In the genomic region with DNA sequence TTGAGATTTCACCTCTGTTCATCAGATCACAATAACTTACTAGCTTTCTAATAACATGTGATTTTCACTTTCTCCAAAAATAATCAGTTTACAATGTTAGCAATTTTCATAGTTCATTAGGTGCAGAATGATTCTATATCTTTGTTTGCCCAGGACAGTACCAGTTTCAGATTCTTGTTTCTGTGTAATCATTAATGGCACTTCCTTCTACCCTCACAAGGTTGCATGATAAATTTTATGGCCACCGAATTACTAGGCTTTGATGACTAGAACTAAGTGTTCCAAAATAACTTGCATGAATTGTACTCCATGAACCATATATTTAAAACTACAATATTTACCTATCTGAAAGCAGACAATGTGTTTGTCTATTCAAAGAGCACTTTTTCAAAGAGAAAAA, we compare ENCODE assay signal across 17 cellular contexts.
"Had no signal": no experiment of that assay in that cellular context is flagged by ENCODE, and none has a peak within 500 bp of the region (broad histone marks: within the 10 kb centered on the region; RNA-seq: fewer than 3 reads in every experiment).

No MANE protein-coding gene starts in this region.

- DNase-seq: activated B cell treated with CpG ODN at 0.5 μM for 24 hours; activated CD4-positive, alpha-beta memory T cell treated with anti-CD3 and anti-CD28 coated beads for 36 hours; activated CD4-positive, alpha-beta T cell treated with anti-CD3 and anti-CD28 coated beads for 4 hours; activated T-cell treated with anti-CD3 and anti-CD28 coated beads for 4 hours; cerebellar nuclear complex; cortex of kidney; heart left ventricle; left ventricle myocardium inferior; mammary epithelial cell; midbrain; nephron progenitor cell; nucleus accumbens; stimulated activated CD4-positive, alpha-beta T cell treated with anti-CD3 and anti-CD28 coated beads, Interleukin-2, amount 100 ng/mL, for 24 hours; uterus had no signal

- H3K27ac ChIP-seq: gastroesophageal sphincter, heart left ventricle, left ventricle myocardium inferior, tibial nerve, uterus had no signal

- ATAC-seq: gastroesophageal sphincter, heart left ventricle had no signal

- FAIRE-seq: bronchial epithelial cell had no signal

- H3K4me1 ChIP-seq: gastroesophageal sphincter, heart left ventricle, left ventricle myocardium inferior, tibial nerve, uterus had no signal

- H3K27me3 ChIP-seq: gastroesophageal sphincter, heart left ventricle, tibial nerve, uterus had no signal

- H3K4me3 ChIP-seq: gastroesophageal sphincter, heart left ventricle, left ventricle myocardium inferior, tibial nerve, uterus had no signal

- H3K9me3 ChIP-seq: gastroesophageal sphincter, heart left ventricle, left ventricle myocardium inferior, tibial nerve, uterus had no signal

- H3K36me3 ChIP-seq: gastroesophageal sphincter, heart left ventricle, left ventricle myocardium inferior, tibial nerve, uterus had no signal
